Comparison of ENCODE assay signal across 7 cellular contexts in genomic region chr9:6354072-6354686, GRCh38. TPM values are rescaled to one million over a fixed set of nuclear protein-coding genes. Genes with fewer than 3 reads are reported as not detected.
DNase-seq lines count a peak whose midpoint lies in the region; ATAC-seq and TF ChIP-seq lines count a peak whose summit lies in the region.

No MANE protein-coding gene starts in this region.

- H3K36me3 Mint-ChIP-seq in activated naive CD4-positive, alpha-beta T cell treated with anti-CD3 and anti-CD28 coated beads, Interleukin-2, amount 50 U/mL, for 72 hours: no peaks in the 10 kb centered on the region

- no peaks in the 10 kb centered on the region for H3K9me3 ChIP-seq in left ventricle myocardium inferior (replicated peaks)
- no peaks in the 10 kb centered on the region for H3K9me3 ChIP-seq in sigmoid colon

- H3K27ac Mint-ChIP-seq in activated naive CD4-positive, alpha-beta T cell treated with anti-CD3 and anti-CD28 coated beads, Interleukin-2, amount 50 U/mL, for 72 hours: no peak overlapping the region

- no peak for TF ChIP-seq POLR2A in sigmoid colon (IDR thresholded peaks at IDR 0.05)

- H3K4me1 ChIP-seq in left ventricle myocardium inferior: no peaks in the 10 kb centered on the region
- peaks cover 0 to 4% (median 0%) of the 10 kb centered on the region in 4 donors for H3K4me1 ChIP-seq in sigmoid colon

- intact Hi-C loops in left ventricle myocardium inferior (cut with micrococcal nuclease) (loop anchor here (2.0 kb wide), 1 partner anchor 215 kb away; no protein-coding TSS in a partner anchor), sigmoid colon (cut with DNase I) (loop anchor here (2.0 to 5.0 kb wide), 2 partner anchors 215 to 313 kb away; no protein-coding TSS in a partner anchor)

- H3K36me3 ChIP-seq in left ventricle myocardium inferior (no peaks in the 10 kb centered on the region), sigmoid colon (no peaks in the 10 kb centered on the region)

- no peak for TF ChIP-seq EP300 in sigmoid colon (IDR thresholded peaks at IDR 0.05)

- TF ChIP-seq CTCF in left ventricle myocardium inferior (IDR thresholded peaks at IDR 0.05; ENCODE audit: borderline replicate concordance): peak; percentile 86
- TF ChIP-seq CTCF in sigmoid colon (IDR thresholded peaks at IDR 0.05): peak; percentile 60 to 69 (median 63)

- H3K27me3 ChIP-seq in left ventricle myocardium inferior (ENCODE audit: low read depth) (peaks cover 27% of the 10 kb centered on the region), sigmoid colon (no peaks in the 10 kb centered on the region)

- no peaks in the 10 kb centered on the region for H3K9me3 Mint-ChIP-seq in activated naive CD4-positive, alpha-beta T cell treated with anti-CD3 and anti-CD28 coated beads, Interleukin-2, amount 50 U/mL, for 72 hours

- DNase-seq in Daoy (ENCODE audit: low read depth) (peak; percentile 67), NCI-H82 (lab: John Stamatoyannopoulos, UW) (peak; percentile 65), left ventricle myocardium inferior (no peak), sigmoid colon (no peak)
- peak in 1 of 2 donors; percentile 15 for DNase-seq in activated naive CD4-positive, alpha-beta T cell treated with anti-CD3 and anti-CD28 coated beads, Interleukin-2, amount 50 U/mL, for 72 hours (ENCODE audit: low spot score in 2 of 2)

- WGBS in sigmoid colon, 2 donors: 20 to 36% methylated on average over 3 of the region's 3 CpGs

- H3K27ac ChIP-seq in left ventricle myocardium inferior (replicated peaks) (no peak overlapping the region), sigmoid colon (no peak overlapping the region)

- ATAC-seq in GM19438 (IDR thresholded peaks at IDR 0.05; ENCODE audit: low read depth, unreplicated experiment): peak; percentile 87
- peak; percentile 59 for ATAC-seq in HG03469 (IDR thresholded peaks at IDR 0.05; ENCODE audit: unreplicated experiment)
- peak; percentile 83 to 84 for ATAC-seq in activated naive CD4-positive, alpha-beta T cell treated with anti-CD3 and anti-CD28 coated beads, Interleukin-2, amount 50 U/mL, for 72 hours

- H3K4me3 ChIP-seq in left ventricle myocardium inferior (no peak overlapping the region), sigmoid colon (no peak overlapping the region)

RNA-seq across cellular contexts. Expression of gene TPD52L3, which starts 26.0 kb away (rescaled TPM):
- not detected in 2 replicates for total RNA-seq in Daoy (2014; rRNA removed; shearing (Covaris generic))
- not detected for total RNA-seq in activated naive CD4-positive, alpha-beta T cell treated with anti-CD3 and anti-CD28 coated beads, Interleukin-2, amount 50 U/mL, for 72 hours
- total RNA-seq in left ventricle myocardium inferior: not detected
- total RNA-seq in sigmoid colon: not detected
- polyA plus RNA-seq in sigmoid colon: not detected

RNA-seq across cellular contexts. Expression of gene UHRF2, which starts 58.8 kb away (rescaled TPM):
- 56.3 and 63.8 TPM in 2 replicates for total RNA-seq in Daoy (2014; rRNA removed; shearing (Covaris generic))
- total RNA-seq in activated naive CD4-positive, alpha-beta T cell treated with anti-CD3 and anti-CD28 coated beads, Interleukin-2, amount 50 U/mL, for 72 hours: 10 to 100 TPM; 73.1 to 97.4 TPM
- total RNA-seq in left ventricle myocardium inferior: 14.1 TPM
- total RNA-seq in sigmoid colon: 10 to 100 TPM; 49.1 to 55.6 (median 53.6) TPM
- 10 to 100 TPM in 2 of 3 donors, 1 to 10 TPM in 1; 7.6 to 36.6 (median 19.5) TPM for polyA plus RNA-seq in sigmoid colon

Comparison
In these comparisons a context has a peak if more than half of its experiments do, and no peak if none do; other contexts are left out.
1. DNase-seq: peak in Daoy (single experiment) and NCI-H82 (single experiment); none in left ventricle myocardium inferior (single experiment) and sigmoid colon (single experiment).
2. Peak in every context shown above with its lines, with median percentiles within 50 percentile points of each other: ATAC-seq.